Comparison of ENCODE assay signal across 1 cellular context in genomic region chr18:49207373-49207772, GRCh38.
TF ChIP-seq lines count a peak whose summit lies in the region.

No MANE protein-coding gene starts in this region.

TF ChIP-seq in endothelial cell of umbilical vein, 7 proteins besides CTCF, POLR2A, EP300 and RAD21:
- no peak for TF ChIP-seq MYC (IDR thresholded peaks at IDR 0.05; ENCODE audit: low read depth, low read length)
- no peak for TF ChIP-seq JUN (IDR thresholded peaks at IDR 0.05; ENCODE audit: borderline replicate concordance, insufficient read depth, insufficient read length, low read depth)
